In genomic region chr1:216475659-216476276, GRCh38 we compare ENCODE assay signal across 36 cellular contexts. TPM values are rescaled to one million over a fixed set of nuclear protein-coding genes. Genes with fewer than 3 reads are reported as not detected.
"Had no signal": no experiment of that assay in that cellular context is flagged by ENCODE, and none has a peak within 500 bp of the region (broad histone marks: within the 10 kb centered on the region; RNA-seq: fewer than 3 reads in every experiment).

No MANE protein-coding gene starts in this region.

- H3K4me1 ChIP-seq: adrenal gland, body of pancreas, breast epithelium had no signal

- H3K4me3 ChIP-seq: adrenal gland, body of pancreas, breast epithelium had no signal

- DNase-seq: activated B cell treated with CpG ODN at 0.5 μM for 24 hours; activated CD4-positive, alpha-beta memory T cell treated with anti-CD3 and anti-CD28 coated beads for 36 hours; activated CD4-positive, alpha-beta T cell treated with anti-CD3 and anti-CD28 coated beads for 4 hours; activated CD4-positive, alpha-beta T cell treated with anti-CD3 and anti-CD28 coated beads, Interleukin-2, amount 10 ng/mL, durations not matched to agents 24 days and 14 days; activated CD4-positive, alpha-beta T cell treated with anti-CD3 and anti-CD28 coated beads, Interleukin-2, amount 50 U/mL, for 1 hour; activated CD4-positive, alpha-beta T cell treated with anti-CD3 and anti-CD28 coated beads, Interleukin-2, amount 50 U/mL, for 4 hours; activated CD4-positive, CD25-positive, alpha-beta regulatory T cell treated with anti-CD3 and anti-CD28 coated beads, Interleukin-2, amount 50 U/mL, for 72 hours; activated CD8-positive, alpha-beta memory T cell treated with anti-CD3 and anti-CD28 coated beads, Interleukin-2, amount 50 U/mL, for 4 hours; activated CD8-positive, alpha-beta T cell treated with anti-CD3 and anti-CD28 coated beads for 36 hours; activated effector memory CD4-positive, alpha-beta T cell treated with anti-CD3 and anti-CD28 coated beads, Interleukin-2, amount 50 U/mL, for 16 hours; activated gamma-delta T cell treated with Interleukin-2 at 50 U/mL for 16 hours; activated naive CD4-positive, alpha-beta T cell; activated naive CD4-positive, alpha-beta T cell treated with anti-CD3 and anti-CD28 coated beads for 36 hours; activated naive CD4-positive, alpha-beta T cell treated with anti-CD3 and anti-CD28 coated beads, Interleukin-2, amount 50 U/mL, for 16 hours; activated naive CD8-positive, alpha-beta T cell treated with anti-CD3 and anti-CD28 coated beads for 36 hours; activated T-cell treated with anti-CD3 and anti-CD28 coated beads for 4 hours; activated T-cell treated with anti-CD3 and anti-CD28 coated beads, Interleukin-2, amount 50 U/mL, for 1 hour; activated T-cell treated with anti-CD3 and anti-CD28 coated beads, Interleukin-2, amount 50 U/mL, for 4 hours; activated T-cell treated with anti-CD3 and anti-CD28 coated beads, Interleukin-2, amount 50 U/mL, for 72 hours; adrenal gland; amniotic stem cell; aorta; body of pancreas; brain microvascular endothelial cell; central memory CD4-positive, alpha-beta T cell; T-helper 1 cell; T-helper 2 cell; T-helper 9 cell had no signal

- ATAC-seq: activated CD8-positive, alpha-beta T cell treated with anti-CD3 and anti-CD28 coated beads for 36 hours; activated naive CD4-positive, alpha-beta T cell treated with anti-CD3 and anti-CD28 coated beads, Interleukin-2, amount 50 U/mL, for 72 hours; activated T-cell treated with anti-CD3 and anti-CD28 coated beads, Interleukin-2, amount 50 U/mL, for 4 hours; activated T-cell treated with anti-CD3 and anti-CD28 coated beads, Interleukin-2, amount 50 U/mL, for 72 hours; activated T-helper 17 cell treated with anti-CD3 and anti-CD28 coated beads, Interleukin-2, amount 50 U/mL, for 72 hours; body of pancreas had no signal

- H3K9me3 ChIP-seq: adrenal gland, body of pancreas, breast epithelium had no signal

- H3K27ac ChIP-seq: adrenal gland, body of pancreas, brain microvascular endothelial cell, breast epithelium, VCaP had no signal

- FAIRE-seq: astrocyte, TTC549 had no signal

- H3K36me3 ChIP-seq: adrenal gland, brain microvascular endothelial cell, breast epithelium had no signal

- H3K27me3 ChIP-seq: adrenal gland, body of pancreas, brain microvascular endothelial cell, breast epithelium had no signal

RNA-seq across cellular contexts. Expression of gene USH2A, which starts 52.5 kb away (rescaled TPM):
- total RNA-seq: activated B cell treated with CpG ODN at 0.5 μM for 24 hours; activated CD4-positive, alpha-beta memory T cell treated with anti-CD3 and anti-CD28 coated beads for 36 hours; activated CD4-positive, alpha-beta T cell treated with anti-CD3 and anti-CD28 coated beads, Interleukin-2, amount 10 ng/mL, durations not matched to agents 24 days and 14 days; activated CD8-positive, alpha-beta memory T cell treated with anti-CD3 and anti-CD28 coated beads for 36 hours; activated CD8-positive, alpha-beta T cell treated with anti-CD3 and anti-CD28 coated beads for 36 hours; activated naive CD4-positive, alpha-beta T cell treated with anti-CD3 and anti-CD28 coated beads for 36 hours; activated naive CD4-positive, alpha-beta T cell treated with anti-CD3 and anti-CD28 coated beads, Interleukin-2, amount 50 U/mL, for 72 hours; activated naive CD8-positive, alpha-beta T cell treated with anti-CD3 and anti-CD28 coated beads for 36 hours; activated T-cell treated with anti-CD3 and anti-CD28 coated beads, Interleukin-2, amount 50 U/mL, for 4 hours; activated T-cell treated with anti-CD3 and anti-CD28 coated beads, Interleukin-2, amount 50 U/mL, for 72 hours; activated T-helper 1 cell treated with anti-CD3 and anti-CD28 coated beads, Interleukin-12 subunit alpha, Interleukin-12 subunit beta, Interleukin-2, Interleukin-4 antibody, amounts not matched to agents 30 ng/mL and 10 ng/mL and 1 ng/mL, durations not matched to agents 14 hours and 24 hours and 36 hours; activated T-helper 17 cell treated with anti-CD3 and anti-CD28 coated beads, Interleukin-2, amount 50 U/mL, for 72 hours; aorta; breast epithelium had no signal
